13 cellular contexts compared by ENCODE assay signal in genomic region chr2:151777487-151777886, GRCh38. TPM values are rescaled to one million over a fixed set of nuclear protein-coding genes. Genes with fewer than 3 reads are reported as not detected.
A peak's percentile ranks its signal among the peaks of the same experiment; 100 is the strongest.
DNase-seq lines count a peak whose midpoint lies in the region; ATAC-seq and TF ChIP-seq lines count a peak whose summit lies in the region.
"Had no signal": no experiment of that assay in that cellular context is flagged by ENCODE, and none has a peak within 500 bp of the region (broad histone marks: within the 10 kb centered on the region; RNA-seq: fewer than 3 reads in every experiment).

No MANE protein-coding gene starts in this region.

- ATAC-seq in foreskin keratinocyte = peak; percentile 46
- ATAC-seq in natural killer cell treated with Interleukin-12 subunit alpha and Interleukin-12 subunit beta and Interleukin-15 and Interleukin-18, amount 100 ng/mL, for 72 hours = no peak
- no peak for ATAC-seq in HG02610 (IDR thresholded peaks at IDR 0.05; ENCODE audit: unreplicated experiment)

- H3K36me3 ChIP-seq in BE2C (no peaks in the 10 kb centered on the region), vagina (peaks cover 0 to 6% of the 10 kb centered on the region in 2 donors)
- H3K36me3 ChIP-seq: breast epithelium had no signal

- no peaks in the 10 kb centered on the region for H3K9me3 ChIP-seq in BE2C
- no peaks in the 10 kb centered on the region for H3K9me3 ChIP-seq in vagina
- H3K9me3 ChIP-seq: breast epithelium, MG63 had no signal

- H3K27me3 ChIP-seq in BE2C (no peaks in the 10 kb centered on the region), foreskin keratinocyte (no peaks in the 10 kb centered on the region), vagina (no peaks in the 10 kb centered on the region)
- H3K27me3 ChIP-seq: breast epithelium, MG63 had no signal

- peaks cover 15% of the 10 kb centered on the region for H3K36me3 Mint-ChIP-seq in natural killer cell treated with Interleukin-12 subunit alpha and Interleukin-12 subunit beta and Interleukin-15 and Interleukin-18, amount 100 ng/mL, for 72 hours

- TF ChIP-seq CTCF in BE2C (IDR thresholded peaks at IDR 0.05; ENCODE audit: low read depth, low read length) = peak; percentile 14; the same call in 1 of the 2 replicates
- peak; percentile 42 for TF ChIP-seq CTCF in foreskin keratinocyte (conservative IDR thresholded peaks at IDR 0.05)
- TF ChIP-seq CTCF in vagina (IDR thresholded peaks at IDR 0.05) = no peak

- H3K4me1 ChIP-seq in BE2C (no peaks in the 10 kb centered on the region), foreskin keratinocyte (peaks cover 5% of the 10 kb centered on the region), vagina (peaks cover 8% of the 10 kb centered on the region)
- H3K4me1 ChIP-seq: breast epithelium had no signal

- DNase-seq in BE2C (no peak), HCEC 1CT (peak; percentile 15), RKO (ENCODE audit: low spot score) (peak; percentile 15), foreskin keratinocyte (no peak), DMS79 treated with DMSO at 0.1 percent for 48 hours (lab: John Stamatoyannopoulos, UW) (no peak), vagina (ENCODE audit: extremely low spot score in 2 of 2) (no peak)
- no peak for DNase-seq in natural killer cell treated with Interleukin-12 subunit alpha and Interleukin-12 subunit beta and Interleukin-15 and Interleukin-18, amount 100 ng/mL, for 72 hours (ENCODE audit: low spot score)
- DNase-seq: activated naive CD4-positive, alpha-beta T cell treated with anti-CD3 and anti-CD28 coated beads for 36 hours; MG63; NCI-H2171; stimulated activated CD4-positive, alpha-beta T cell treated with anti-CD3 and anti-CD28 coated beads, Interleukin-15, amount 100 ng/mL, for 24 hours had no signal

- H3K4me3 ChIP-seq in BE2C (ENCODE audit: low read depth, low read length) = no peak overlapping the region
- H3K4me3 ChIP-seq in vagina = no peak overlapping the region
- H3K4me3 ChIP-seq: breast epithelium, MG63 had no signal

- peaks cover 3% of the 10 kb centered on the region for H3K9me3 Mint-ChIP-seq in natural killer cell treated with Interleukin-12 subunit alpha and Interleukin-12 subunit beta and Interleukin-15 and Interleukin-18, amount 100 ng/mL, for 72 hours

- no peak for TF ChIP-seq POLR2A in vagina (IDR thresholded peaks at IDR 0.05)

- H3K4me1 Mint-ChIP-seq in natural killer cell treated with Interleukin-12 subunit alpha and Interleukin-12 subunit beta and Interleukin-15 and Interleukin-18, amount 100 ng/mL, for 72 hours (ENCODE audit: low read depth in 2 of 2) = no peaks in the 10 kb centered on the region

- intact Hi-C loops in vagina (cut with DNase I) = no loop called here

- no peaks in the 10 kb centered on the region for H3K27me3 Mint-ChIP-seq in natural killer cell treated with Interleukin-12 subunit alpha and Interleukin-12 subunit beta and Interleukin-15 and Interleukin-18, amount 100 ng/mL, for 72 hours

- no peak overlapping the region for H3K27ac Mint-ChIP-seq in natural killer cell treated with Interleukin-12 subunit alpha and Interleukin-12 subunit beta and Interleukin-15 and Interleukin-18, amount 100 ng/mL, for 72 hours
- H3K27ac Mint-ChIP-seq: activated naive CD4-positive, alpha-beta T cell treated with anti-CD3 and anti-CD28 coated beads for 36 hours had no signal

- no peak overlapping the region for H3K4me3 Mint-ChIP-seq in natural killer cell treated with Interleukin-12 subunit alpha and Interleukin-12 subunit beta and Interleukin-15 and Interleukin-18, amount 100 ng/mL, for 72 hours
- H3K4me3 Mint-ChIP-seq: activated naive CD4-positive, alpha-beta T cell treated with anti-CD3 and anti-CD28 coated beads for 36 hours had no signal

- H3K27ac ChIP-seq in foreskin keratinocyte (no peak overlapping the region), vagina (no peak overlapping the region)
- H3K27ac ChIP-seq: breast epithelium had no signal

RNA-seq across cellular contexts. Expression of gene NEB, which starts 43.2 kb away (rescaled TPM):
- polyA plus RNA-seq in BE2C (2012; ENCODE audit: insufficient read depth, insufficient read length, low read depth) = 0.26 TPM
- under 0.01 and 0.27 TPM in 2 replicates for total RNA-seq in foreskin keratinocyte
- not detected in 2 replicates for polyA plus RNA-seq in foreskin keratinocyte
- total RNA-seq in natural killer cell treated with Interleukin-12 subunit alpha and Interleukin-12 subunit beta and Interleukin-15 and Interleukin-18, amount 100 ng/mL, for 72 hours = 1 to 10 TPM in 1 of 2 donors, under 1 TPM in 1; 0.31 to 2.3 TPM
- 0.98 TPM for total RNA-seq in vagina

RNA-seq across cellular contexts. Expression of gene ARL5A, which starts 50.7 kb away (rescaled TPM):
- polyA plus RNA-seq in BE2C (2012; ENCODE audit: insufficient read depth, insufficient read length, low read depth) = 13.7 TPM
- total RNA-seq in foreskin keratinocyte (38.5 and 40.2 TPM in 2 replicates), vagina (32.9 TPM)
- 6.3 and 8.4 TPM in 2 replicates for polyA plus RNA-seq in foreskin keratinocyte
- 10 to 100 TPM; 45.5 to 68.2 TPM for total RNA-seq in natural killer cell treated with Interleukin-12 subunit alpha and Interleukin-12 subunit beta and Interleukin-15 and Interleukin-18, amount 100 ng/mL, for 72 hours

Comparison
In these comparisons a context has a peak if more than half of its experiments do, and no peak if none do; other contexts are left out.
1. DNase-seq: peak in HCEC 1CT (single experiment) and RKO (single experiment); none in BE2C (single experiment), foreskin keratinocyte (0 of 2), natural killer cell treated with Interleukin-12 subunit alpha and Interleukin-12 subunit beta and Interleukin-15 and Interleukin-18, amount 100 ng/mL, for 72 hours (single experiment), DMS79 treated with DMSO at 0.1 percent for 48 hours (single experiment) and vagina (0 of 2).
2. CTCF ChIP-seq: peak in BE2C (single experiment) and foreskin keratinocyte (single experiment); none in vagina (0 of 3).